9 cellular contexts compared by ENCODE assay signal in the genomic region with DNA sequence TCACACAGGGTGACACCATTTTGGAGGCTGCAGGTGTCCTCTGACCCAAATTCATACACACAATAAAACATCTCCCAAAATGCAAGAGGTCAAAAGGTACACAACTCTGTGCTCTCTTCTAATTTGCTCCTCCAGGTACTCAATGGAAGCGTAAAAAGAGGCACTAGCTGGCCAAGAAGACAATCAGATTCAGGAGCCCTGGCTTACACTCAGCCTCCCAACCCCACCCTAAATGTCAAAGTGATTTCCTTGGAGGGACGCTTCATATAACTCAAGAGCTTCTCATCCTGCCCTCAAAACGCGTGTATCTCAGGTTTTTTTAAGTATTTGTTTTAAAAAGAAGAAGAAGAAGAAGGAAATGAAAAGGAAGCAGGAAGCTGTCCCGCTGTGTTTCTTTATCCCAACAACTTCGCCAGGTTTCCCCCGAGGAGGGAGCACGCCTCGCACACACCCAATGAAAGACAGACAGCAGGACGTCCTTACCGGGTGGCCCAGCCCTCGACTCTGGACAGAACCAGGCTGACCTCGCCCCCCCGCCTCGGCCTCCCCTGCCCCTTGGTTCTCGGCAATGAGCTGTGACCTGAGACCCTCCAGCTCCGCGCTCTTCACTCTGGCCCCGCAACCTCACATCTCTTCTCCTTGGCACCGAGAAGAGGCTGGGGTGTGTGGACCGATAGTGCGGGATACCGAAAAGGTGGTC.
A peak's percentile ranks its signal among the peaks of the same experiment; 100 is the strongest.
DNase-seq lines count a peak whose midpoint lies in the region; ATAC-seq and TF ChIP-seq lines count a peak whose summit lies in the region.
"Had no signal": no experiment of that assay in that cellular context is flagged by ENCODE, and none has a peak within 500 bp of the region (broad histone marks: within the 10 kb centered on the region; RNA-seq: fewer than 3 reads in every experiment).

No MANE protein-coding gene starts in this region.

- H3K27ac Mint-ChIP-seq in nephron progenitor cell = no peak overlapping the region

- peak; percentile 43 for DNase-seq in Right ventricle myocardium inferior (ENCODE audit: missing footprints)
- DNase-seq in right atrium auricular region (ENCODE audit: low spot score) = no peak
- no peak for DNase-seq in esophagus squamous epithelium (lab: John Stamatoyannopoulos, UW)
- peak; percentile 37 for DNase-seq in nephron progenitor cell
- DNase-seq in SKM-1 (lab: John Stamatoyannopoulos, UW; ENCODE audit: unreplicated experiment) = no peak
- DNase-seq in activated effector memory CD4-positive, alpha-beta T cell treated with Interleukin-2 at 50 U/mL for 16 hours = no peak
- DNase-seq in DMS114 treated with DMSO at 0.1 percent for 48 hours (lab: John Stamatoyannopoulos, UW; ENCODE audit: unreplicated experiment) = no peak
- DNase-seq: occipital lobe had no signal

- H3K36me3 ChIP-seq in right atrium auricular region (no peaks in the 10 kb centered on the region), esophagus squamous epithelium (no peaks in the 10 kb centered on the region), urinary bladder (ENCODE audit: insufficient read depth) (no peaks in the 10 kb centered on the region)

- peaks cover 0 to 9% of the 10 kb centered on the region in 2 donors for H3K4me1 ChIP-seq in right atrium auricular region
- peaks cover 0 to 11% (median 0%) of the 10 kb centered on the region in 3 donors for H3K4me1 ChIP-seq in esophagus squamous epithelium
- no peaks in the 10 kb centered on the region for H3K4me1 ChIP-seq in urinary bladder (ENCODE audit: insufficient read depth)

- 13 to 35% methylated on average over 9 to 20 of the region's 23 CpGs for WGBS in esophagus squamous epithelium, 2 donors
- 17% methylated on average over 23 of the region's 23 CpGs for WGBS in urinary bladder

- no peak overlapping the region for H3K27ac ChIP-seq in right atrium auricular region
- H3K27ac ChIP-seq in esophagus squamous epithelium = no peak overlapping the region
- H3K27ac ChIP-seq in urinary bladder (ENCODE audit: low read depth) = no peak overlapping the region

- H3K27me3 ChIP-seq in right atrium auricular region (peaks cover 0 to 11% of the 10 kb centered on the region in 2 donors), esophagus squamous epithelium (peaks cover 0 to 34% (median 0%) of the 10 kb centered on the region in 4 donors)

- H3K36me3 Mint-ChIP-seq in nephron progenitor cell (ENCODE audit: low read depth) = no peaks in the 10 kb centered on the region

- peaks cover under 1% of the 10 kb centered on the region for H3K9me3 Mint-ChIP-seq in nephron progenitor cell

- intact Hi-C loops in Right ventricle myocardium inferior (cut with DNase I) (no loop called here), esophagus squamous epithelium (cut with DNase I) (no loop called here)

- no peak for ATAC-seq in Right ventricle myocardium inferior

- H3K4me3 ChIP-seq in right atrium auricular region = peak overlapping the region in 1 of 2 donors; percentile 38
- H3K4me3 ChIP-seq in esophagus squamous epithelium = peak overlapping the region in 3 of 4 donors; percentile 12 to 62 (median 36)
- H3K4me3 ChIP-seq in urinary bladder (ENCODE audit: low read depth, low read length) = peak overlapping the region; percentile 31

- peaks cover 84% of the 10 kb centered on the region for H3K27me3 Mint-ChIP-seq in nephron progenitor cell (ENCODE audit: low read depth, poor library complexity)

- H3K9me3 ChIP-seq in right atrium auricular region (no peaks in the 10 kb centered on the region), esophagus squamous epithelium (no peaks in the 10 kb centered on the region)

- peak overlapping the region; percentile 78 for H3K4me3 Mint-ChIP-seq in nephron progenitor cell

- TF ChIP-seq POLR2A in esophagus squamous epithelium (IDR thresholded peaks at IDR 0.05) = no peak

- TF ChIP-seq CTCF in right atrium auricular region (IDR thresholded peaks at IDR 0.05) (no peak), esophagus squamous epithelium (IDR thresholded peaks at IDR 0.05) (no peak), nephron progenitor cell (IDR thresholded peaks at IDR 0.05) (no peak)

- H3K4me1 Mint-ChIP-seq in nephron progenitor cell = peaks cover 15% of the 10 kb centered on the region

Comparison
In these comparisons a context has a peak if more than half of its experiments do, and no peak if none do; other contexts are left out.
1. DNase-seq: peak in Right ventricle myocardium inferior (single experiment) and nephron progenitor cell (single experiment); none in right atrium auricular region (single experiment), esophagus squamous epithelium (single experiment), SKM-1 (single experiment), activated effector memory CD4-positive, alpha-beta T cell treated with Interleukin-2 at 50 U/mL for 16 hours (single experiment) and DMS114 treated with DMSO at 0.1 percent for 48 hours (single experiment).